ENCODE assay signal across 13 cellular contexts in the genomic region with DNA sequence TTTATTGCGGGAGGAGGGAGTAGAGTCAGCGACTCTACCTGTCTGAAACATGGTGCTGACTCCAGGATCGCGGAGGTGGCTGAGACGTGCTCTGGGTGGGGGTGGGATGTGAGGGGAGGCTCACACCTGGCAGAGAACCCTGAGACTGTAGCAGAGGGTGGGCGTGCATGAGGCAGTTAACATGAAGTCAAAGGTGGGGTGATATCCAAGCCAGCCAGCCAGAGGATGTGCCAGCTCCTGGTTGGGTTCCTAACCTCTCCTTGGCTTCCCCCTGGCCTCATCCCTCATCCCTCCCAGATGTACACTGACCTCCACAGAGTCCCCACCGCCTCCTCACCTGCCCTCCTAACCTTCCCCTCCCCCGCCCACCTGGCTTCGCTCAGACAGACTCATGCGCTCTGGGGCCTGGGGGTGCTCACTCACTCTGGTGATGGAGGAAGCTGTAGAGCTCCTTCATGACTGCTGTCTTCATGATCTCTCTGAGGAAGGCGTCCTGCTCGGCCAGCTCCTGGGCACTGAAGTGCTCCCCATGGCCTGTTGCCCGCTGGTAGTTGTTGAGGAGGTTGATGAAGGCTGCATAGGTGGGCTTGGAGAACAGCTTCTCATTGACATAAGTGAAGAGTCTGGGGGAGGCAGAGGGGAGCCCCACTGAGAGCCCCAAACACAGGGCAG. TPM values are rescaled to one million over a fixed set of nuclear protein-coding genes. Genes with fewer than 3 reads are reported as not detected.
DNase-seq lines count a peak whose midpoint lies in the region; ATAC-seq and TF ChIP-seq lines count a peak whose summit lies in the region.
"Had no signal": no experiment of that assay in that cellular context is flagged by ENCODE, and none has a peak within 500 bp of the region (broad histone marks: within the 10 kb centered on the region; RNA-seq: fewer than 3 reads in every experiment).

No MANE protein-coding gene starts in this region.

- no peaks in the 10 kb centered on the region for H3K36me3 Mint-ChIP-seq in activated CD8-positive, alpha-beta T cell treated with anti-CD3 and anti-CD28 coated beads, Interleukin-2, amount 10 ng/mL, durations not matched to agents 7 days and 5 days (ENCODE audit: low read depth)
- H3K36me3 Mint-ChIP-seq in activated CD8-positive, alpha-beta T cell treated with anti-CD3 and anti-CD28 coated beads for 36 hours (ENCODE audit: low read depth) = peaks cover 2% of the 10 kb centered on the region
- peaks cover 1% of the 10 kb centered on the region for H3K36me3 Mint-ChIP-seq in osteocyte (ENCODE audit: unreplicated experiment)
- H3K36me3 Mint-ChIP-seq: WTC11 had no signal

- H3K4me2 ChIP-seq in fibroblast of lung (ENCODE audit: extremely low read depth, insufficient read depth, low read length) = peak overlapping the region; percentile 89

- H3K27ac ChIP-seq in fibroblast of lung (ENCODE audit: insufficient read depth, low read length) = no peak overlapping the region
- H3K27ac ChIP-seq: SJSA1 had no signal

- intact Hi-C loops in activated CD8-positive, alpha-beta T cell treated with anti-CD3 and anti-CD28 coated beads for 36 hours (cut with micrococcal nuclease) = loop anchor here (2.0 to 5.0 kb wide), 2 partner anchors 61 to 123 kb away; no protein-coding TSS in a partner anchor

- H3K4me1 ChIP-seq in fibroblast of lung (ENCODE audit: control insufficient read depth, extremely low read depth, insufficient read depth, low read length) = peaks cover 8% of the 10 kb centered on the region
- H3K4me1 ChIP-seq: Caco-2 had no signal

- peak overlapping the region; percentile 9 for H3K27ac Mint-ChIP-seq in activated CD8-positive, alpha-beta T cell treated with anti-CD3 and anti-CD28 coated beads, Interleukin-2, amount 10 ng/mL, durations not matched to agents 7 days and 5 days
- no peak overlapping the region for H3K27ac Mint-ChIP-seq in activated CD8-positive, alpha-beta T cell treated with anti-CD3 and anti-CD28 coated beads for 36 hours
- no peak overlapping the region for H3K27ac Mint-ChIP-seq in osteocyte (ENCODE audit: unreplicated experiment)
- H3K27ac Mint-ChIP-seq: memory B cell, WTC11 had no signal

- no peaks in the 10 kb centered on the region for H3K9me3 ChIP-seq in fibroblast of lung (ENCODE audit: control insufficient read depth, insufficient read depth, low read depth, low read length)
- H3K9me3 ChIP-seq: Caco-2, SJSA1 had no signal

- no peak for ATAC-seq in activated CD8-positive, alpha-beta T cell treated with anti-CD3 and anti-CD28 coated beads, Interleukin-2, amount 10 ng/mL, durations not matched to agents 7 days and 5 days
- ATAC-seq in activated CD8-positive, alpha-beta T cell treated with anti-CD3 and anti-CD28 coated beads for 36 hours = no peak
- ATAC-seq in HG02840 (IDR thresholded peaks at IDR 0.05; ENCODE audit: low FRiP score, unreplicated experiment) (no peak), HG03565 (IDR thresholded peaks at IDR 0.05; ENCODE audit: unreplicated experiment) (no peak)

- H3K4me1 Mint-ChIP-seq in activated CD8-positive, alpha-beta T cell treated with anti-CD3 and anti-CD28 coated beads, Interleukin-2, amount 10 ng/mL, durations not matched to agents 7 days and 5 days (ENCODE audit: low read depth) = peaks cover 41% of the 10 kb centered on the region
- H3K4me1 Mint-ChIP-seq in activated CD8-positive, alpha-beta T cell treated with anti-CD3 and anti-CD28 coated beads for 36 hours (ENCODE audit: low read depth) = peaks cover 22% of the 10 kb centered on the region
- H3K4me1 Mint-ChIP-seq in osteocyte (ENCODE audit: unreplicated experiment) = peaks cover 24% of the 10 kb centered on the region

- H3K36me3 ChIP-seq in fibroblast of lung (ENCODE audit: control insufficient read depth, insufficient read depth, low read length) = no peaks in the 10 kb centered on the region
- H3K36me3 ChIP-seq: SJSA1 had no signal

- H3K79me2 ChIP-seq in fibroblast of lung (ENCODE audit: control insufficient read depth, insufficient read depth, low read length) = no peaks in the 10 kb centered on the region

- H4K20me1 ChIP-seq in fibroblast of lung (ENCODE audit: control insufficient read depth, extremely low read depth, insufficient read depth, low read length) = no peaks in the 10 kb centered on the region

- no peak for TF ChIP-seq CTCF in activated CD8-positive, alpha-beta T cell treated with anti-CD3 and anti-CD28 coated beads for 36 hours (IDR thresholded peaks at IDR 0.05)
- TF ChIP-seq CTCF in fibroblast of lung (conservative IDR thresholded peaks at IDR 0.05 in 1 of 2, IDR thresholded peaks at IDR 0.05 in 1 of 2; ENCODE audit: low read depth in 1 of 2, low read length in 2 of 2) = no peak
- no peak for TF ChIP-seq CTCF in osteocyte (IDR thresholded peaks at IDR 0.05)

- no peak overlapping the region for H3K4me3 ChIP-seq in fibroblast of lung (replicated peaks in 1 of 4; ENCODE audit: control extremely low read depth in 1 of 4, insufficient read depth in 1 of 4, low read depth in 3 of 4, low read length in 4 of 4)
- H3K4me3 ChIP-seq: SJSA1 had no signal

- POLR2A ChIA-PET in activated CD8-positive, alpha-beta T cell treated with anti-CD3 and anti-CD28 coated beads, Interleukin-2, amount 10 ng/mL, durations not matched to agents 7 days and 5 days (lab: Charles Lee) = interaction anchor here (0.7 to 1.3 kb wide), 2 partner anchors 10 to 117 kb away, joined by 3 to 5 read pairs; no protein-coding TSS in a partner anchor
- POLR2A ChIA-PET in activated CD8-positive, alpha-beta T cell treated with anti-CD3 and anti-CD28 coated beads for 36 hours (lab: Charles Lee) = interaction anchor here (0.7 kb wide), 1 partner anchor 122 kb away, joined by 3 read pairs; no protein-coding TSS in a partner anchor

- H3K27me3 Mint-ChIP-seq in activated CD8-positive, alpha-beta T cell treated with anti-CD3 and anti-CD28 coated beads, Interleukin-2, amount 10 ng/mL, durations not matched to agents 7 days and 5 days (ENCODE audit: low read depth) = no peaks in the 10 kb centered on the region
- no peaks in the 10 kb centered on the region for H3K27me3 Mint-ChIP-seq in activated CD8-positive, alpha-beta T cell treated with anti-CD3 and anti-CD28 coated beads for 36 hours
- H3K27me3 Mint-ChIP-seq in osteocyte (ENCODE audit: unreplicated experiment) = no peaks in the 10 kb centered on the region

- no peak overlapping the region for H3K4me3 Mint-ChIP-seq in activated CD8-positive, alpha-beta T cell treated with anti-CD3 and anti-CD28 coated beads, Interleukin-2, amount 10 ng/mL, durations not matched to agents 7 days and 5 days
- no peak overlapping the region for H3K4me3 Mint-ChIP-seq in activated CD8-positive, alpha-beta T cell treated with anti-CD3 and anti-CD28 coated beads for 36 hours
- H3K4me3 Mint-ChIP-seq in osteocyte (ENCODE audit: unreplicated experiment) = no peak overlapping the region
- H3K4me3 Mint-ChIP-seq: memory B cell, WTC11 had no signal

- H3K9me3 Mint-ChIP-seq in activated CD8-positive, alpha-beta T cell treated with anti-CD3 and anti-CD28 coated beads, Interleukin-2, amount 10 ng/mL, durations not matched to agents 7 days and 5 days (ENCODE audit: insufficient read depth) = no peaks in the 10 kb centered on the region
- H3K9me3 Mint-ChIP-seq in activated CD8-positive, alpha-beta T cell treated with anti-CD3 and anti-CD28 coated beads for 36 hours = no peaks in the 10 kb centered on the region
- H3K9me3 Mint-ChIP-seq in osteocyte (ENCODE audit: unreplicated experiment) = no peaks in the 10 kb centered on the region
- H3K9me3 Mint-ChIP-seq: memory B cell, WTC11 had no signal

- CTCF ChIA-PET in activated CD8-positive, alpha-beta T cell treated with anti-CD3 and anti-CD28 coated beads, Interleukin-2, amount 10 ng/mL, durations not matched to agents 7 days and 5 days (lab: Charles Lee) = interaction anchor here (1.0 to 15.8 kb wide), 20 partner anchors 8 to 473 kb away, joined by 3 to 297 read pairs (median 8); partner anchors contain the start of genes ENDOU, RAPGEF3, RPAP3 and SLC48A1
- CTCF ChIA-PET in activated CD8-positive, alpha-beta T cell treated with anti-CD3 and anti-CD28 coated beads for 36 hours (lab: Charles Lee) = interaction anchor here (0.6 to 10.0 kb wide), 33 partner anchors 8 to 902 kb away, joined by 3 to 134 read pairs (median 5); partner anchors contain the start of genes ENDOU, RAPGEF3, RPAP3 and VDR

- DNase-seq in activated CD8-positive, alpha-beta T cell treated with anti-CD3 and anti-CD28 coated beads, Interleukin-2, amount 10 ng/mL, durations not matched to agents 7 days and 5 days = no peak
- DNase-seq in activated CD8-positive, alpha-beta T cell treated with anti-CD3 and anti-CD28 coated beads for 36 hours = no peak
- no peak for DNase-seq in fibroblast of lung (ENCODE audit: low read depth in 2 of 2)
- peak; percentile 80 for DNase-seq in osteocyte (ENCODE audit: extremely low spot score, unreplicated experiment)
- DNase-seq in ureter (ENCODE audit: low spot score) = peak; percentile 55
- DNase-seq in activated effector memory CD4-positive, alpha-beta T cell treated with Interleukin-2 at 50 U/mL for 16 hours = no peak

- no peak overlapping the region for H2AFZ ChIP-seq in fibroblast of lung (ENCODE audit: low read length)

- no peaks in the 10 kb centered on the region for H3K27me3 ChIP-seq in fibroblast of lung (ENCODE audit: control insufficient read depth, insufficient read depth, low read length)
- H3K27me3 ChIP-seq: SJSA1 had no signal

- H3K9ac ChIP-seq in fibroblast of lung (ENCODE audit: insufficient read depth, low read length) = no peak overlapping the region

RNA-seq across cellular contexts. Expression of gene ENDOU, which starts 9.3 kb away (rescaled TPM):
- total RNA-seq in activated CD8-positive, alpha-beta T cell treated with anti-CD3 and anti-CD28 coated beads, Interleukin-2, amount 10 ng/mL, durations not matched to agents 7 days and 5 days = not detected
- total RNA-seq in activated CD8-positive, alpha-beta T cell treated with anti-CD3 and anti-CD28 coated beads for 36 hours = not detected
- 0.17 TPM in 1 of 2 replicates, not detected in the other for total RNA-seq in fibroblast of lung
- 0.07 and 0.09 TPM in 2 replicates for polyA plus RNA-seq in fibroblast of lung
- not detected in 2 replicates for polyA plus RNA-seq in fibroblast of lung (2012)
- polyA minus RNA-seq in fibroblast of lung (ENCODE audit: low replicate concordance) = not detected in 2 replicates
- total RNA-seq in osteocyte = not detected in 2 replicates
- 0.89 TPM for total RNA-seq in ureter
- total RNA-seq: A172, SJSA1, WTC11 had no signal

RNA-seq across cellular contexts. Expression of gene RPAP3, which starts 10.2 kb away (rescaled TPM):
- total RNA-seq in activated CD8-positive, alpha-beta T cell treated with anti-CD3 and anti-CD28 coated beads, Interleukin-2, amount 10 ng/mL, durations not matched to agents 7 days and 5 days = 10 to 100 TPM; 41.6 to 41.7 TPM
- total RNA-seq in activated CD8-positive, alpha-beta T cell treated with anti-CD3 and anti-CD28 coated beads for 36 hours = 10 to 100 TPM; 42.0 to 42.5 TPM
- total RNA-seq in fibroblast of lung (11.3 and 12.1 TPM in 2 replicates), osteocyte (28.7 and 33.4 TPM in 2 replicates), ureter (35.5 TPM)
- polyA plus RNA-seq in fibroblast of lung = 21.0 and 23.8 TPM in 2 replicates
- polyA plus RNA-seq in fibroblast of lung (2012) = 17.3 and 19.8 TPM in 2 replicates
- polyA minus RNA-seq in fibroblast of lung (ENCODE audit: low replicate concordance) = 0.11 and 0.12 TPM in 2 replicates

RNA-seq across cellular contexts. Expression of gene RAPGEF3, which starts 42.7 kb away (rescaled TPM):
- under 1 TPM in 1 of 2 experiments, not detected in 1; 0.24 TPM for total RNA-seq in activated CD8-positive, alpha-beta T cell treated with anti-CD3 and anti-CD28 coated beads, Interleukin-2, amount 10 ng/mL, durations not matched to agents 7 days and 5 days
- under 1 TPM; 0.56 to 0.58 TPM for total RNA-seq in activated CD8-positive, alpha-beta T cell treated with anti-CD3 and anti-CD28 coated beads for 36 hours
- 1.0 and 2.8 TPM in 2 replicates for total RNA-seq in fibroblast of lung
- polyA plus RNA-seq in fibroblast of lung = 0.83 and 0.95 TPM in 2 replicates
- polyA plus RNA-seq in fibroblast of lung (2012) = 0.93 and 1.2 TPM in 2 replicates
- polyA minus RNA-seq in fibroblast of lung (ENCODE audit: low replicate concordance) = 2.3 and 4.2 TPM in 2 replicates
- 1.2 and 1.9 TPM in 2 replicates for total RNA-seq in osteocyte
- 83.4 TPM for total RNA-seq in ureter

RNA-seq across cellular contexts. Expression of gene SLC48A1, which starts 57.0 kb away (rescaled TPM):
- 1 to 10 TPM; 7.0 to 8.1 TPM for total RNA-seq in activated CD8-positive, alpha-beta T cell treated with anti-CD3 and anti-CD28 coated beads, Interleukin-2, amount 10 ng/mL, durations not matched to agents 7 days and 5 days
- total RNA-seq in activated CD8-positive, alpha-beta T cell treated with anti-CD3 and anti-CD28 coated beads for 36 hours = 10 to 100 TPM in 1 of 2 experiments, 1 to 10 TPM in 1; 8.8 to 10.2 TPM
- total RNA-seq in fibroblast of lung (12.8 and 18.7 TPM in 2 replicates), osteocyte (21.2 and 21.6 TPM in 2 replicates), ureter (41.3 TPM)
- polyA plus RNA-seq in fibroblast of lung = 8.9 and 9.0 TPM in 2 replicates
- 12.1 and 13.2 TPM in 2 replicates for polyA plus RNA-seq in fibroblast of lung (2012)
- polyA minus RNA-seq in fibroblast of lung (ENCODE audit: low replicate concordance) = 20.9 and 22.7 TPM in 2 replicates

Comparison
In these comparisons a context has a peak if more than half of its experiments do, and no peak if none do; other contexts are left out.
1. DNase-seq: peak in osteocyte (single experiment) and ureter (single experiment); none in activated CD8-positive, alpha-beta T cell treated with anti-CD3 and anti-CD28 coated beads, Interleukin-2, amount 10 ng/mL, durations not matched to agents 7 days and 5 days (single experiment), activated CD8-positive, alpha-beta T cell treated with anti-CD3 and anti-CD28 coated beads for 36 hours (single experiment), fibroblast of lung (0 of 2) and activated effector memory CD4-positive, alpha-beta T cell treated with Interleukin-2 at 50 U/mL for 16 hours (single experiment).
2. RNA of gene RAPGEF3, which starts 42.7 kb away (total RNA-seq): 83.4 TPM in ureter (single experiment); 1.0 to 2.8 TPM in fibroblast of lung, 1.2 to 1.9 TPM in osteocyte, 0.56 to 0.58 TPM in activated CD8-positive, alpha-beta T cell treated with anti-CD3 and anti-CD28 coated beads for 36 hours and 0.24 TPM in activated CD8-positive, alpha-beta T cell treated with anti-CD3 and anti-CD28 coated beads, Interleukin-2, amount 10 ng/mL, durations not matched to agents 7 days and 5 days; every median in the first group is over 10 times any median in the second.